In the genomic region with DNA sequence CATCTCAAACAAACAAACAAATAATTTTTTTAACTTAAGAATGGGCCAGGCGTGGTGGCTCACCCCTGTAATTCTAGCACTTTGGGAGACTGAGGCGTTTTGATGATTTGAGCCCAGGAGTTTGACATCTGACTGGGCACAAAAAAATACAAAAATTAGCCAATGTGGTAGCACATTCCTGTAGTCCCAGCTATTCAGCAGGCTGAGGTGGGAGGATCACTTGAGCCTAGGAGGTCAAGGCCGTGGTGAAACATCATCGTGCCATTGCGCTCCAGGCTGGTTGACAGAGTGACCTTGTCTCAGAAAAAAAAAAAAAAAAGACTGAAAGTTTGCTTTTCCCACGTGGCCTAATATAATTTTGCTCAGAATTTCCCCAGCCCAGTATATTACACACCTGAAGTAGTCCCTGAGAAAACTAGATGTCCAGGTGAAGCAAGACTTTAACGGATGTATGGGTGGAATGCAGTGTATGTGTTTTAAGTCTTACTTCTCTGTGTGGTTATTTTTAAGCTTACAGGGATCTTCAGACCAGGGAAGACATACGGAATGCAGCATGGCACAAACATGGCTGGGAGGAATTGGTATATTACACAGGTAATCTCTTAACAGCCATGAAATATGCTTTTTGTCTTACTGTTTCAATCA, we compare ENCODE assay signal across 29 cellular contexts.
"Had no signal": no experiment of that assay in that cellular context is flagged by ENCODE, and none has a peak within 500 bp of the region (broad histone marks: within the 10 kb centered on the region; RNA-seq: fewer than 3 reads in every experiment).

No MANE protein-coding gene starts in this region.

- H3K27ac Mint-ChIP-seq: endodermal cell; memory B cell; natural killer cell; stimulated activated memory B cell treated with anti-CD40 and anti-IgM and Interleukin-4, amounts not matched to agents 10 μg/mL and 1 μg/mL and 100 μg/mL, for 72 hours had no signal

- H3K4me1 ChIP-seq: esophagus muscularis mucosa, foreskin keratinocyte, gastroesophageal sphincter, psoas muscle, tibial nerve, uterus had no signal

- DNase-seq: effector CD8-positive, alpha-beta T cell; endodermal cell; foreskin keratinocyte; heart left ventricle; hippocampal formation; islet precursor cell; kidney glomerular epithelial cell; left colon; left ventricle myocardium superior; natural killer cell; occipital lobe; ovary; posterior cingulate gyrus; psoas muscle; right cardiac atrium; spleen; stimulated activated CD4-positive, alpha-beta T cell treated with anti-CD3 and anti-CD28 coated beads, Interleukin-4, amount 100 ng/mL, for 4 hours; stimulated activated naive CD8-positive, alpha-beta T cell treated with anti-CD3 and anti-CD28 coated beads, Interleukin-15, Interleukin-2, amounts not matched to agents 100 U/mL and 50 U/mL, for 24 hours; substantia nigra; upper lobe of left lung; uterus had no signal

- H3K4me3 Mint-ChIP-seq: endodermal cell; memory B cell; natural killer cell; stimulated activated memory B cell treated with anti-CD40 and anti-IgM and Interleukin-4, amounts not matched to agents 10 μg/mL and 1 μg/mL and 100 μg/mL, for 72 hours had no signal

- H3K36me3 ChIP-seq: ovary, uterus had no signal

- H3K27me3 ChIP-seq: esophagus muscularis mucosa, foreskin keratinocyte, gastroesophageal sphincter, heart left ventricle, ovary, spleen, tibial nerve, upper lobe of left lung, uterus had no signal

- H3K9me3 ChIP-seq: esophagus muscularis mucosa, gastroesophageal sphincter, heart left ventricle, ovary, psoas muscle, spleen, thoracic aorta, tibial nerve, upper lobe of left lung, uterus had no signal

- H3K27ac ChIP-seq: esophagus muscularis mucosa, foreskin keratinocyte, gastroesophageal sphincter, heart left ventricle, ovary, psoas muscle, skin epidermis, spleen, thoracic aorta, tibial nerve, upper lobe of left lung, uterus had no signal

- ATAC-seq: foreskin keratinocyte; gastroesophageal sphincter; heart left ventricle; left colon; left ventricle myocardium superior; natural killer cell; psoas muscle; right cardiac atrium; stimulated activated memory B cell treated with anti-CD40 and anti-IgM and Interleukin-4, amounts not matched to agents 10 μg/mL and 1 μg/mL and 100 μg/mL, for 72 hours; stimulated activated naive CD8-positive, alpha-beta T cell treated with anti-CD3 and anti-CD28 coated beads, Interleukin-15, Interleukin-2, amounts not matched to agents 100 U/mL and 50 U/mL, for 24 hours had no signal

- H3K4me1 Mint-ChIP-seq: endodermal cell, memory B cell, natural killer cell had no signal

- H3K27me3 Mint-ChIP-seq: memory B cell; stimulated activated memory B cell treated with anti-CD40 and anti-IgM and Interleukin-4, amounts not matched to agents 10 μg/mL and 1 μg/mL and 100 μg/mL, for 72 hours had no signal

- H3K9me3 Mint-ChIP-seq: endodermal cell; memory B cell; natural killer cell; stimulated activated memory B cell treated with anti-CD40 and anti-IgM and Interleukin-4, amounts not matched to agents 10 μg/mL and 1 μg/mL and 100 μg/mL, for 72 hours had no signal

- H3K4me3 ChIP-seq: esophagus muscularis mucosa, gastroesophageal sphincter, heart left ventricle, lung, ovary, psoas muscle, skin epidermis, spleen, thoracic aorta, tibial nerve, upper lobe of left lung, uterus had no signal
